9 cellular contexts compared by ENCODE assay signal in the genomic region with DNA sequence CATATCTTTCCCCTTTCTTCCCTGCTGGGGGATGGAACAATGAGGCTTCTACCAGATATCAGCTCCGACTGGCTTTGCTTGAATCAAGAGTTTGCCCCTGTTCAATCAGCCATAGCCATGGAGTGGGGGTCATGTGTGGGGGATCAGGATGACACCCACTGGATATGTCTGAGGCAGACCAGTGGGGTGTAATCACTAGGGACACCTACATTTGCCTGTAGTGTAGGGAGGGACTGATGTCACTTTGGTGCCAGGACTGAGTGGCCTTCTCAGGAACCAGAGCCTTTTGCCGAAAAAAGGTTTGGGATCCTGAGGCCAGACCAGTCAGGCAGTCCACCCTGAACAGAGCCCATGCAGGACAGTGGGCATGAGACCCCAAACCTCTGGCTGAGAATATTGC. TPM values are rescaled to one million over a fixed set of nuclear protein-coding genes. Genes with fewer than 3 reads are reported as not detected.
DNase-seq lines count a peak whose midpoint lies in the region; ATAC-seq and TF ChIP-seq lines count a peak whose summit lies in the region.
"Had no signal": no experiment of that assay in that cellular context is flagged by ENCODE, and none has a peak within 500 bp of the region (broad histone marks: within the 10 kb centered on the region; RNA-seq: fewer than 3 reads in every experiment).

No MANE protein-coding gene starts in this region.

- TF ChIP-seq CTCF in DND-41 (IDR thresholded peaks at IDR 0.05; ENCODE audit: borderline replicate concordance, extremely low read depth, low read length, poor library complexity, severe bottlenecking) = no peak
- no peak for TF ChIP-seq CTCF in PC-9 (conservative IDR thresholded peaks at IDR 0.05)
- TF ChIP-seq CTCF in epithelial cell of proximal tubule (conservative IDR thresholded peaks at IDR 0.05; ENCODE audit: low read depth, low read length) = no peak
- TF ChIP-seq CTCF in osteocyte (IDR thresholded peaks at IDR 0.05) = no peak

- H3K27ac Mint-ChIP-seq in osteocyte (ENCODE audit: unreplicated experiment) = peak overlapping the region; percentile 87

- peaks cover 22% of the 10 kb centered on the region for H3K36me3 ChIP-seq in DND-41 (ENCODE audit: insufficient read depth, low read length)
- H3K36me3 ChIP-seq in PC-9 (ENCODE audit: low read depth) = no peaks in the 10 kb centered on the region

- DNase-seq in DND-41 (no peak), PC-9 (no peak), epithelial cell of proximal tubule (ENCODE audit: low read depth) (no peak), osteocyte (ENCODE audit: extremely low spot score, unreplicated experiment) (no peak), NCI-H2081 treated with DMSO at 0.1 percent for 48 hours (lab: John Stamatoyannopoulos, UW) (no peak), NCI-H1092 treated with DMSO at 0.1 percent for 48 hours (lab: John Stamatoyannopoulos, UW) (no peak), midbrain (lab: John Stamatoyannopoulos, UW) (no peak)
- DNase-seq: NCI-H82 had no signal

- H3K4me3 Mint-ChIP-seq in osteocyte (ENCODE audit: unreplicated experiment) = peak overlapping the region; percentile 85

- CTCF ChIA-PET in PC-9 (lab: Charles Lee) = no interaction called here

- H4K20me1 ChIP-seq in DND-41 (ENCODE audit: insufficient read depth, low read length) = peaks cover 5% of the 10 kb centered on the region; the same call in 1 of the 2 replicates
- H4K20me1 ChIP-seq in PC-9 (ENCODE audit: insufficient read depth) = no peaks in the 10 kb centered on the region

- no peaks in the 10 kb centered on the region for H3K9me2 ChIP-seq in PC-9 (ENCODE audit: insufficient read depth)

- H3K4me1 ChIP-seq in DND-41 (ENCODE audit: insufficient read depth, low read length) (peaks cover 32% of the 10 kb centered on the region), PC-9 (replicated peaks; ENCODE audit: insufficient read depth) (peaks cover 4% of the 10 kb centered on the region; the same call in 1 of the 2 replicates)

- H3F3A ChIP-seq in PC-9 (ENCODE audit: insufficient read depth, low read depth) = peaks cover 4% of the 10 kb centered on the region; the same call in 1 of the 2 replicates

- H3K79me2 ChIP-seq in DND-41 (ENCODE audit: insufficient read depth, low read length) = peaks cover 50% of the 10 kb centered on the region
- peaks cover 33% of the 10 kb centered on the region for H3K79me2 ChIP-seq in PC-9 (ENCODE audit: low read depth)

- H3K9me3 Mint-ChIP-seq in osteocyte (ENCODE audit: unreplicated experiment) = no peaks in the 10 kb centered on the region

- peak overlapping the region; percentile 82 for H3K9ac ChIP-seq in DND-41 (ENCODE audit: low read depth, low read length)

- H3K36me3 Mint-ChIP-seq in osteocyte (ENCODE audit: unreplicated experiment) = peaks cover 2% of the 10 kb centered on the region

- ATAC-seq in DND-41 (ENCODE audit: insufficient read depth, low read depth) = no peak
- ATAC-seq in GM21717 (IDR thresholded peaks at IDR 0.05; ENCODE audit: unreplicated experiment) = no peak

- H3K4me3 ChIP-seq in DND-41 (ENCODE audit: low read depth in 1 of 2, low read length in 2 of 2) = peak overlapping the region; percentile 75 to 77
- H3K4me3 ChIP-seq in PC-9 = peak overlapping the region; percentile 77
- H3K4me3 ChIP-seq in epithelial cell of proximal tubule (ENCODE audit: low read depth, low read length) = peak overlapping the region; percentile 86

- H3K9me3 ChIP-seq in DND-41 (ENCODE audit: insufficient read depth, low read length, severe bottlenecking) = no peaks in the 10 kb centered on the region
- H3K9me3 ChIP-seq in PC-9 (ENCODE audit: insufficient read depth, low read depth) = no peaks in the 10 kb centered on the region

- POLR2A ChIA-PET in PC-9 (lab: Charles Lee; ENCODE audit: unreplicated experiment) = interaction anchor here (0.6 kb wide), 2 partner anchors 22 to 32 kb away, joined by 4 to 6 read pairs; no protein-coding TSS in a partner anchor

- H3K4me1 Mint-ChIP-seq in osteocyte (ENCODE audit: unreplicated experiment) = peaks cover 16% of the 10 kb centered on the region

- BruUV-seq in PC-9 (replicated peaks; lab: Mats Ljungman, UMichigan) = TSS peak; percentile 57

- H3K27ac ChIP-seq in DND-41 (ENCODE audit: low read length) (peak overlapping the region; percentile 89), PC-9 (no peak overlapping the region)

- no peaks in the 10 kb centered on the region for H3K27me3 Mint-ChIP-seq in osteocyte (ENCODE audit: unreplicated experiment)

- peak overlapping the region; percentile 85 for H3K4me2 ChIP-seq in DND-41 (ENCODE audit: insufficient read depth, low read length)
- H3K4me2 ChIP-seq in PC-9 = peak overlapping the region; percentile 91

- H3K27me3 ChIP-seq in DND-41 (ENCODE audit: insufficient read depth, low read length, poor library complexity) (no peaks in the 10 kb centered on the region), PC-9 (ENCODE audit: insufficient read depth, low read depth) (no peaks in the 10 kb centered on the region)

- intact Hi-C loops in PC-9 (cut with micrococcal nuclease; ENCODE audit: unreplicated experiment) = no loop called here

- H2AFZ ChIP-seq in DND-41 (ENCODE audit: low read depth, low read length) (peak overlapping the region; percentile 93), PC-9 (peak overlapping the region; percentile 99; the same call in 1 of the 2 replicates)

RNA-seq across cellular contexts. Expression of gene ITPA, which starts 1.0 kb away (rescaled TPM):
- 69.2 and 93.5 TPM in 2 replicates for total RNA-seq in PC-9 (2021)
- total RNA-seq in epithelial cell of proximal tubule = 68.3 and 106 TPM in 2 replicates
- 57.5 and 58.4 TPM in 2 replicates for total RNA-seq in osteocyte

RNA-seq across cellular contexts. Expression of gene DDRGK1, which starts 5.9 kb away (rescaled TPM):
- 70.4 and 87.6 TPM in 2 replicates for total RNA-seq in PC-9 (2021)
- 63.5 and 80.7 TPM in 2 replicates for total RNA-seq in epithelial cell of proximal tubule
- total RNA-seq in osteocyte = 79.6 and 84.2 TPM in 2 replicates

RNA-seq across cellular contexts. Expression of gene SLC4A11, which starts 28.6 kb away (rescaled TPM):
- total RNA-seq in PC-9 (2021) = 46.1 and 57.8 TPM in 2 replicates
- total RNA-seq in epithelial cell of proximal tubule = 3.6 and 5.1 TPM in 2 replicates
- total RNA-seq in osteocyte = 2.4 and 3.2 TPM in 2 replicates

RNA-seq across cellular contexts. Expression of gene LZTS3, which starts 37.0 kb away (rescaled TPM):
- total RNA-seq in PC-9 (2021) (10.4 and 17.6 TPM in 2 replicates), epithelial cell of proximal tubule (3.1 and 15.8 TPM in 2 replicates), osteocyte (6.6 and 6.9 TPM in 2 replicates)

RNA-seq across cellular contexts. Expression of gene FASTKD5, which starts 50.7 kb away (rescaled TPM):
- total RNA-seq in PC-9 (2021) (11.6 and 16.2 TPM in 2 replicates), epithelial cell of proximal tubule (15.3 and 21.8 TPM in 2 replicates), osteocyte (13.5 and 14.0 TPM in 2 replicates)
